1 cellular context compared by ENCODE assay signal in genomic region chr16:12541672-12542071, GRCh38.
A peak's percentile ranks its signal among the peaks of the same experiment; 100 is the strongest.
TF ChIP-seq lines count a peak whose summit lies in the region.

No MANE protein-coding gene starts in this region.

TF ChIP-seq in K562, 482 proteins besides CTCF, POLR2A, EP300 and RAD21 (continued from another document and continues in another):
- TF ChIP-seq, protein P1, sequence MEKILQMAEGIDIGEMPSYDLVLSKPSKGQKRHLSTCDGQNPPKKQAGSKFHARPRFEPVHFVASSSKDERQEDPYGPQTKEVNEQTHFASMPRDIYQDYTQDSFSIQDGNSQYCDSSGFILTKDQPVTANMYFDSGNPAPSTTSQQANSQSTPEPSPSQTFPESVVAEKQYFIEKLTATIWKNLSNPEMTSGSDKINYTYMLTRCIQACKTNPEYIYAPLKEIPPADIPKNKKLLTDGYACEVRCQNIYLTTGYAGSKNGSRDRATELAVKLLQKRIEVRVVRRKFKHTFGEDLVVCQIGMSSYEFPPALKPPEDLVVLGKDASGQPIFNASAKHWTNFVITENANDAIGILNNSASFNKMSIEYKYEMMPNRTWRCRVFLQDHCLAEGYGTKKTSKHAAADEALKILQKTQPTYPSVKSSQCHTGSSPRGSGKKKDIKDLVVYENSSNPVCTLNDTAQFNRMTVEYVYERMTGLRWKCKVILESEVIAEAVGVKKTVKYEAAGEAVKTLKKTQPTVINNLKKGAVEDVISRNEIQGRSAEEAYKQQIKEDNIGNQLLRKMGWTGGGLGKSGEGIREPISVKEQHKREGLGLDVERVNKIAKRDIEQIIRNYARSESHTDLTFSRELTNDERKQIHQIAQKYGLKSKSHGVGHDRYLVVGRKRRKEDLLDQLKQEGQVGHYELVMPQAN (IDR thresholded peaks at IDR 0.05; ENCODE audit: borderline replicate concordance) = no peak
- TF ChIP-seq IRF9 (tag; IDR thresholded peaks at IDR 0.05) (peak; percentile 38; the same call in 1 of the 2 replicates), ZSCAN32 (CRISPR knock-in tag; IDR thresholded peaks at IDR 0.05) (peak; percentile 69; the same call in 1 of the 2 replicates), NR2C2 (CRISPR knock-in tag; IDR thresholded peaks at IDR 0.05) (no peak), NR2C2 (tag; IDR thresholded peaks at IDR 0.05) (peak; percentile 38; the same call in 1 of the 2 replicates), SRSF9 (IDR thresholded peaks at IDR 0.05; ENCODE audit: borderline replicate concordance, low read depth, low read length) (no peak), RBM34 (IDR thresholded peaks at IDR 0.05; ENCODE audit: borderline replicate concordance, insufficient read depth, low read length) (no peak), CHCHD3 (CRISPR knock-in tag; IDR thresholded peaks at IDR 0.05) (no peak), TCF3 (CRISPR knock-in tag; IDR thresholded peaks at IDR 0.05) (peak; percentile 38), IRF2 (CRISPR knock-in tag; IDR thresholded peaks at IDR 0.05) (no peak), TCF7 (IDR thresholded peaks at IDR 0.05; ENCODE audit: borderline replicate concordance) (no peak), HNRNPH1 (optimal IDR thresholded peaks at IDR 0.05; ENCODE audit: low read depth, low read length) (no peak), MLLT1 (IDR thresholded peaks at IDR 0.05) (no peak), CXXC5 (CRISPR knock-in tag; IDR thresholded peaks at IDR 0.05) (0 out of 2 replicates have a peak, but pooled peaks have one; percentile 34), JUN (IDR thresholded peaks at IDR 0.05; ENCODE audit: borderline replicate concordance, low read depth, low read length) (no peak), JUN (CRISPR knock-in tag; IDR thresholded peaks at IDR 0.05; ENCODE audit: borderline replicate concordance) (no peak), HDAC1 (IDR thresholded peaks at IDR 0.05) (no peak), SFPQ (IDR thresholded peaks at IDR 0.05; ENCODE audit: low read depth, low read length) (no peak), CEBPG (CRISPR knock-in tag; IDR thresholded peaks at IDR 0.05) (peak; percentile 49; the same call in 1 of the 2 replicates), CEBPG (tag; conservative IDR thresholded peaks at IDR 0.05 in 1 of 2, IDR thresholded peaks at IDR 0.05 in 1 of 2) (peak; percentile 90 to 96), ATF4 (CRISPR knock-in tag; IDR thresholded peaks at IDR 0.05) (peak; percentile 84), DMBX1 (CRISPR knock-in tag; IDR thresholded peaks at IDR 0.05; ENCODE audit: borderline replicate concordance) (peak; percentile 65; the same call in 1 of the 2 replicates), ZNF175 (CRISPR knock-in tag; IDR thresholded peaks at IDR 0.05; ENCODE audit: low read depth) (0 out of 2 replicates have a peak, but pooled peaks have one; percentile 46), ZNF232 (CRISPR knock-in tag; IDR thresholded peaks at IDR 0.05) (no peak), DACH1 (IDR thresholded peaks at IDR 0.05; ENCODE audit: partially characterized antibody) (no peak), CHD2 (IDR thresholded peaks at IDR 0.05; ENCODE audit: low read depth, low read length) (no peak), PREB (CRISPR knock-in tag; IDR thresholded peaks at IDR 0.05) (no peak), SMAD3 (CRISPR knock-in tag; conservative IDR thresholded peaks at IDR 0.05) (no peak), POLR2H (tag; IDR thresholded peaks at IDR 0.05; ENCODE audit: low read depth) (no peak), ILK (tag; IDR thresholded peaks at IDR 0.05; ENCODE audit: borderline replicate concordance, low read depth) (no peak)
- TF ChIP-seq, protein P2, sequence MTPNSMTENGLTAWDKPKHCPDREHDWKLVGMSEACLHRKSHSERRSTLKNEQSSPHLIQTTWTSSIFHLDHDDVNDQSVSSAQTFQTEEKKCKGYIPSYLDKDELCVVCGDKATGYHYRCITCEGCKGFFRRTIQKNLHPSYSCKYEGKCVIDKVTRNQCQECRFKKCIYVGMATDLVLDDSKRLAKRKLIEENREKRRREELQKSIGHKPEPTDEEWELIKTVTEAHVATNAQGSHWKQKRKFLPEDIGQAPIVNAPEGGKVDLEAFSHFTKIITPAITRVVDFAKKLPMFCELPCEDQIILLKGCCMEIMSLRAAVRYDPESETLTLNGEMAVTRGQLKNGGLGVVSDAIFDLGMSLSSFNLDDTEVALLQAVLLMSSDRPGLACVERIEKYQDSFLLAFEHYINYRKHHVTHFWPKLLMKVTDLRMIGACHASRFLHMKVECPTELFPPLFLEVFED (CRISPR knock-in tag; conservative IDR thresholded peaks at IDR 0.05) = no peak
- TF ChIP-seq, protein P3, sequence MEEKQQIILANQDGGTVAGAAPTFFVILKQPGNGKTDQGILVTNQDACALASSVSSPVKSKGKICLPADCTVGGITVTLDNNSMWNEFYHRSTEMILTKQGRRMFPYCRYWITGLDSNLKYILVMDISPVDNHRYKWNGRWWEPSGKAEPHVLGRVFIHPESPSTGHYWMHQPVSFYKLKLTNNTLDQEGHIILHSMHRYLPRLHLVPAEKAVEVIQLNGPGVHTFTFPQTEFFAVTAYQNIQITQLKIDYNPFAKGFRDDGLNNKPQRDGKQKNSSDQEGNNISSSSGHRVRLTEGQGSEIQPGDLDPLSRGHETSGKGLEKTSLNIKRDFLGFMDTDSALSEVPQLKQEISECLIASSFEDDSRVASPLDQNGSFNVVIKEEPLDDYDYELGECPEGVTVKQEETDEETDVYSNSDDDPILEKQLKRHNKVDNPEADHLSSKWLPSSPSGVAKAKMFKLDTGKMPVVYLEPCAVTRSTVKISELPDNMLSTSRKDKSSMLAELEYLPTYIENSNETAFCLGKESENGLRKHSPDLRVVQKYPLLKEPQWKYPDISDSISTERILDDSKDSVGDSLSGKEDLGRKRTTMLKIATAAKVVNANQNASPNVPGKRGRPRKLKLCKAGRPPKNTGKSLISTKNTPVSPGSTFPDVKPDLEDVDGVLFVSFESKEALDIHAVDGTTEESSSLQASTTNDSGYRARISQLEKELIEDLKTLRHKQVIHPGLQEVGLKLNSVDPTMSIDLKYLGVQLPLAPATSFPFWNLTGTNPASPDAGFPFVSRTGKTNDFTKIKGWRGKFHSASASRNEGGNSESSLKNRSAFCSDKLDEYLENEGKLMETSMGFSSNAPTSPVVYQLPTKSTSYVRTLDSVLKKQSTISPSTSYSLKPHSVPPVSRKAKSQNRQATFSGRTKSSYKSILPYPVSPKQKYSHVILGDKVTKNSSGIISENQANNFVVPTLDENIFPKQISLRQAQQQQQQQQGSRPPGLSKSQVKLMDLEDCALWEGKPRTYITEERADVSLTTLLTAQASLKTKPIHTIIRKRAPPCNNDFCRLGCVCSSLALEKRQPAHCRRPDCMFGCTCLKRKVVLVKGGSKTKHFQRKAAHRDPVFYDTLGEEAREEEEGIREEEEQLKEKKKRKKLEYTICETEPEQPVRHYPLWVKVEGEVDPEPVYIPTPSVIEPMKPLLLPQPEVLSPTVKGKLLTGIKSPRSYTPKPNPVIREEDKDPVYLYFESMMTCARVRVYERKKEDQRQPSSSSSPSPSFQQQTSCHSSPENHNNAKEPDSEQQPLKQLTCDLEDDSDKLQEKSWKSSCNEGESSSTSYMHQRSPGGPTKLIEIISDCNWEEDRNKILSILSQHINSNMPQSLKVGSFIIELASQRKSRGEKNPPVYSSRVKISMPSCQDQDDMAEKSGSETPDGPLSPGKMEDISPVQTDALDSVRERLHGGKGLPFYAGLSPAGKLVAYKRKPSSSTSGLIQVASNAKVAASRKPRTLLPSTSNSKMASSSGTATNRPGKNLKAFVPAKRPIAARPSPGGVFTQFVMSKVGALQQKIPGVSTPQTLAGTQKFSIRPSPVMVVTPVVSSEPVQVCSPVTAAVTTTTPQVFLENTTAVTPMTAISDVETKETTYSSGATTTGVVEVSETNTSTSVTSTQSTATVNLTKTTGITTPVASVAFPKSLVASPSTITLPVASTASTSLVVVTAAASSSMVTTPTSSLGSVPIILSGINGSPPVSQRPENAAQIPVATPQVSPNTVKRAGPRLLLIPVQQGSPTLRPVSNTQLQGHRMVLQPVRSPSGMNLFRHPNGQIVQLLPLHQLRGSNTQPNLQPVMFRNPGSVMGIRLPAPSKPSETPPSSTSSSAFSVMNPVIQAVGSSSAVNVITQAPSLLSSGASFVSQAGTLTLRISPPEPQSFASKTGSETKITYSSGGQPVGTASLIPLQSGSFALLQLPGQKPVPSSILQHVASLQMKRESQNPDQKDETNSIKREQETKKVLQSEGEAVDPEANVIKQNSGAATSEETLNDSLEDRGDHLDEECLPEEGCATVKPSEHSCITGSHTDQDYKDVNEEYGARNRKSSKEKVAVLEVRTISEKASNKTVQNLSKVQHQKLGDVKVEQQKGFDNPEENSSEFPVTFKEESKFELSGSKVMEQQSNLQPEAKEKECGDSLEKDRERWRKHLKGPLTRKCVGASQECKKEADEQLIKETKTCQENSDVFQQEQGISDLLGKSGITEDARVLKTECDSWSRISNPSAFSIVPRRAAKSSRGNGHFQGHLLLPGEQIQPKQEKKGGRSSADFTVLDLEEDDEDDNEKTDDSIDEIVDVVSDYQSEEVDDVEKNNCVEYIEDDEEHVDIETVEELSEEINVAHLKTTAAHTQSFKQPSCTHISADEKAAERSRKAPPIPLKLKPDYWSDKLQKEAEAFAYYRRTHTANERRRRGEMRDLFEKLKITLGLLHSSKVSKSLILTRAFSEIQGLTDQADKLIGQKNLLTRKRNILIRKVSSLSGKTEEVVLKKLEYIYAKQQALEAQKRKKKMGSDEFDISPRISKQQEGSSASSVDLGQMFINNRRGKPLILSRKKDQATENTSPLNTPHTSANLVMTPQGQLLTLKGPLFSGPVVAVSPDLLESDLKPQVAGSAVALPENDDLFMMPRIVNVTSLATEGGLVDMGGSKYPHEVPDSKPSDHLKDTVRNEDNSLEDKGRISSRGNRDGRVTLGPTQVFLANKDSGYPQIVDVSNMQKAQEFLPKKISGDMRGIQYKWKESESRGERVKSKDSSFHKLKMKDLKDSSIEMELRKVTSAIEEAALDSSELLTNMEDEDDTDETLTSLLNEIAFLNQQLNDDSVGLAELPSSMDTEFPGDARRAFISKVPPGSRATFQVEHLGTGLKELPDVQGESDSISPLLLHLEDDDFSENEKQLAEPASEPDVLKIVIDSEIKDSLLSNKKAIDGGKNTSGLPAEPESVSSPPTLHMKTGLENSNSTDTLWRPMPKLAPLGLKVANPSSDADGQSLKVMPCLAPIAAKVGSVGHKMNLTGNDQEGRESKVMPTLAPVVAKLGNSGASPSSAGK (IDR thresholded peaks at IDR 0.05) = peak; percentile 32; the same call in 1 of the 2 replicates
- TF ChIP-seq, protein P4, sequence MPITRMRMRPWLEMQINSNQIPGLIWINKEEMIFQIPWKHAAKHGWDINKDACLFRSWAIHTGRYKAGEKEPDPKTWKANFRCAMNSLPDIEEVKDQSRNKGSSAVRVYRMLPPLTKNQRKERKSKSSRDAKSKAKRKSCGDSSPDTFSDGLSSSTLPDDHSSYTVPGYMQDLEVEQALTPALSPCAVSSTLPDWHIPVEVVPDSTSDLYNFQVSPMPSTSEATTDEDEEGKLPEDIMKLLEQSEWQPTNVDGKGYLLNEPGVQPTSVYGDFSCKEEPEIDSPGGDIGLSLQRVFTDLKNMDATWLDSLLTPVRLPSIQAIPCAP (CRISPR knock-in tag; IDR thresholded peaks at IDR 0.05; ENCODE audit: borderline replicate concordance) = no peak
